In the genomic region with DNA sequence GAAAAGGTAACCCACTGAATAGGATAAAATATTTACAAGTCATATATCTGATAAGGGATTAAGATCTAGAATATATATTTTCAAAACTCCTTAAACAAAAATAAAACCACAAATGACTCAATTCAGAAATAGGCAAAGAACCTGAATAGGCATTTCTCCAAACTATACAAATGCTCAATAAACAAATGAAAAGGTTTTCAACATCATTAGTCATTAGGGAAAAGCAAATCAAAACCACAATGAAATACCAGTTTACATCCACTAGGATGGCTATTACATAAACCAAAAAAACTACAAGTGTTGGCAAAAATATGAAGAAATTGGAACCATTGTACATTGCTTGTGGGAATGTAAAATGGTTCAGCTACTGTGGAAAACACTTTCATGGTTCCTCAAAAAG, we compare ENCODE assay signal across 2 cellular contexts.
TF ChIP-seq lines count a peak whose summit lies in the region.

No MANE protein-coding gene starts in this region.

TF ChIP-seq in SK-N-SH, 30 proteins besides CTCF, POLR2A, EP300 and RAD21 (continued from another document):
- TF ChIP-seq ZBTB33 (IDR thresholded peaks at IDR 0.05; ENCODE audit: borderline replicate concordance, low read depth) (no peak), RXRA (IDR thresholded peaks at IDR 0.05; ENCODE audit: borderline replicate concordance, low read depth) (no peak), IRF3 (IDR thresholded peaks at IDR 0.05; ENCODE audit: low read depth, low read length) (no peak), PBX3 (IDR thresholded peaks at IDR 0.05) (peak; percentile 14; the same call in 1 of the 2 replicates), JUND (IDR thresholded peaks at IDR 0.05) (peak; percentile 16), TCF12 (IDR thresholded peaks at IDR 0.05) (peak; percentile 15; the same call in 1 of the 2 replicates), NFIC (IDR thresholded peaks at IDR 0.05; ENCODE audit: borderline replicate concordance) (peak; percentile 22; the same call in 1 of the 2 replicates), TEAD4 (IDR thresholded peaks at IDR 0.05; ENCODE audit: borderline replicate concordance, insufficient read depth) (no peak), REST (IDR thresholded peaks at IDR 0.05; ENCODE audit: low read depth, low read length) (no peak), EZH2phosphoT487 (IDR thresholded peaks at IDR 0.05; ENCODE audit: borderline replicate concordance, low read depth) (no peak), GATA2 (CRISPR knock-in tag; IDR thresholded peaks at IDR 0.05) (no peak), MEF2A (IDR thresholded peaks at IDR 0.05; ENCODE audit: borderline replicate concordance, low read depth) (no peak), FOXM1 (IDR thresholded peaks at IDR 0.05; ENCODE audit: low read depth) (no peak), SIN3A (IDR thresholded peaks at IDR 0.05; ENCODE audit: borderline replicate concordance, low read depth, low read length) (no peak), MXI1 (IDR thresholded peaks at IDR 0.05; ENCODE audit: low read depth, low read length) (no peak)

TF ChIP-seq in SK-N-SH treated with all-trans-retinoic acid at 6 μM for 48 hours, 23 proteins besides CTCF, POLR2A, EP300 and RAD21 (continued from another document):
- TF ChIP-seq, protein P1, sequence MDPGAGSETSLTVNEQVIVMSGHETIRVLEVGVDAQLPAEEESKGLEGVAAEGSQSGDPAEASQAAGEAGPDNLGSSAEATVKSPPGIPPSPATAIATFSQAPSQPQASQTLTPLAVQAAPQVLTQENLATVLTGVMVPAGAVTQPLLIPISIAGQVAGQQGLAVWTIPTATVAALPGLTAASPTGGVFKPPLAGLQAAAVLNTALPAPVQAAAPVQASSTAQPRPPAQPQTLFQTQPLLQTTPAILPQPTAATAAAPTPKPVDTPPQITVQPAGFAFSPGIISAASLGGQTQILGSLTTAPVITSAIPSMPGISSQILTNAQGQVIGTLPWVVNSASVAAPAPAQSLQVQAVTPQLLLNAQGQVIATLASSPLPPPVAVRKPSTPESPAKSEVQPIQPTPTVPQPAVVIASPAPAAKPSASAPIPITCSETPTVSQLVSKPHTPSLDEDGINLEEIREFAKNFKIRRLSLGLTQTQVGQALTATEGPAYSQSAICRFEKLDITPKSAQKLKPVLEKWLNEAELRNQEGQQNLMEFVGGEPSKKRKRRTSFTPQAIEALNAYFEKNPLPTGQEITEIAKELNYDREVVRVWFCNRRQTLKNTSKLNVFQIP (CRISPR knock-in tag; IDR thresholded peaks at IDR 0.05; ENCODE audit: borderline replicate concordance, low read depth): no peak
- TF ChIP-seq CSDC2 (CRISPR knock-in tag; IDR thresholded peaks at IDR 0.05): no peak
- TF ChIP-seq ZFP3 (CRISPR knock-in tag; IDR thresholded peaks at IDR 0.05): no peak
- no peak for TF ChIP-seq BACH2 (CRISPR knock-in tag; IDR thresholded peaks at IDR 0.05; ENCODE audit: borderline replicate concordance)
- TF ChIP-seq GLIS3 (CRISPR knock-in tag; IDR thresholded peaks at IDR 0.05): no peak
- TF ChIP-seq, protein P2, sequence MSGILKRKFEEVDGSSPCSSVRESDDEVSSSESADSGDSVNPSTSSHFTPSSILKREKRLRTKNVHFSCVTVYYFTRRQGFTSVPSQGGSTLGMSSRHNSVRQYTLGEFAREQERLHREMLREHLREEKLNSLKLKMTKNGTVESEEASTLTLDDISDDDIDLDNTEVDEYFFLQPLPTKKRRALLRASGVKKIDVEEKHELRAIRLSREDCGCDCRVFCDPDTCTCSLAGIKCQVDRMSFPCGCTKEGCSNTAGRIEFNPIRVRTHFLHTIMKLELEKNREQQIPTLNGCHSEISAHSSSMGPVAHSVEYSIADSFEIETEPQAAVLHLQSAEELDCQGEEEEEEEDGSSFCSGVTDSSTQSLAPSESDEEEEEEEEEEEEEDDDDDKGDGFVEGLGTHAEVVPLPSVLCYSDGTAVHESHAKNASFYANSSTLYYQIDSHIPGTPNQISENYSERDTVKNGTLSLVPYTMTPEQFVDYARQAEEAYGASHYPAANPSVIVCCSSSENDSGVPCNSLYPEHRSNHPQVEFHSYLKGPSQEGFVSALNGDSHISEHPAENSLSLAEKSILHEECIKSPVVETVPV (CRISPR knock-in tag; IDR thresholded peaks at IDR 0.05): no peak
- TF ChIP-seq ISL1 (CRISPR knock-in tag; IDR thresholded peaks at IDR 0.05): no peak
- no peak for TF ChIP-seq TOX (CRISPR knock-in tag; IDR thresholded peaks at IDR 0.05; ENCODE audit: borderline replicate concordance)
- TF ChIP-seq ZC3H10 (CRISPR knock-in tag; IDR thresholded peaks at IDR 0.05): no peak
- no peak for TF ChIP-seq ZNF565 (CRISPR knock-in tag; conservative IDR thresholded peaks at IDR 0.05; ENCODE audit: low read depth)
- no peak for TF ChIP-seq RARB (CRISPR knock-in tag; IDR thresholded peaks at IDR 0.05)
- TF ChIP-seq ARNTL (CRISPR knock-in tag; IDR thresholded peaks at IDR 0.05; ENCODE audit: borderline replicate concordance, low read depth): no peak
- TF ChIP-seq ESRRG (CRISPR knock-in tag; IDR thresholded peaks at IDR 0.05): no peak
- no peak for TF ChIP-seq OSR1 (CRISPR knock-in tag; IDR thresholded peaks at IDR 0.05)
- no peak for TF ChIP-seq ZNF8 (CRISPR knock-in tag; IDR thresholded peaks at IDR 0.05)
- no peak for TF ChIP-seq TCF4 (CRISPR knock-in tag; IDR thresholded peaks at IDR 0.05; ENCODE audit: borderline replicate concordance)
